Comparison of ENCODE assay signal across 20 cellular contexts in genomic region chr10:67079126-67079525, GRCh38.
DNase-seq lines count a peak whose midpoint lies in the region; TF ChIP-seq lines count a peak whose summit lies in the region.
"Had no signal": no experiment of that assay in that cellular context is flagged by ENCODE, and none has a peak within 500 bp of the region (broad histone marks: within the 10 kb centered on the region; RNA-seq: fewer than 3 reads in every experiment).

No MANE protein-coding gene starts in this region.

- 67% methylated on average over 4 of the region's 4 CpGs for WGBS in hepatocyte (ENCODE audit: low lambda C conversion rate, missing lambda C conversion rate)

- H3K79me2 ChIP-seq in hepatocyte: no peaks in the 10 kb centered on the region

- H3K27ac ChIP-seq in hepatocyte (no peak overlapping the region), ascending aorta (no peak overlapping the region)
- H3K27ac ChIP-seq: gastrocnemius medialis, Peyer's patch, sigmoid colon, upper lobe of right lung, WERI-Rb-1 had no signal

- TF ChIP-seq CTCF in hepatocyte (IDR thresholded peaks at IDR 0.05; ENCODE audit: poor library complexity) (no peak), ascending aorta (IDR thresholded peaks at IDR 0.05) (no peak)

- no peak overlapping the region for H3K4me2 ChIP-seq in hepatocyte

- H3K36me3 ChIP-seq in hepatocyte (replicated peaks; ENCODE audit: insufficient read depth, low read depth) (no peaks in the 10 kb centered on the region), ascending aorta (no peaks in the 10 kb centered on the region)
- H3K36me3 ChIP-seq: gastrocnemius medialis, Peyer's patch, sigmoid colon, upper lobe of right lung, WERI-Rb-1 had no signal

- DNase-seq in CMK (ENCODE audit: low read depth) (peak; percentile 68), HUDEP-2 (lab: John Stamatoyannopoulos, UW; ENCODE audit: unreplicated experiment in 76 of 76) (peak in 48 of 76 experiments; percentile 0 to 75 (median 30)), astrocyte of the hippocampus (ENCODE audit: low read depth, low spot score) (peak; percentile 15), hepatocyte (ENCODE audit: low spot score) (peak; percentile 25), KBM-7 (no peak), ecto neural progenitor cell (ENCODE audit: low spot score) (no peak), ascending aorta (ENCODE audit: low spot score in 2 of 2) (no peak)
- DNase-seq: activated CD4-positive, alpha-beta T cell treated with anti-CD3 and anti-CD28 coated beads, Interleukin-2, amount 50 U/mL, for 48 hours; activated naive CD4-positive, alpha-beta T cell treated with anti-CD3 and anti-CD28 coated beads for 36 hours; Caco-2; gastrocnemius medialis; NCI-H187 treated with DMSO at 0.1 percent for 48 hours; NCI-H526 treated with DMSO at 0.1 percent for 48 hours; Peyer's patch; sigmoid colon; stimulated activated naive CD8-positive, alpha-beta T cell treated with anti-CD3 and anti-CD28 coated beads, Interleukin-15, Interleukin-2, amounts not matched to agents 100 U/mL and 50 U/mL, for 24 hours; T-cell; upper lobe of right lung; WERI-Rb-1 had no signal

- in situ Hi-C loops in KBM-7 (cut with MboI; ENCODE audit: low pct_unique_long_range_greater_than_20kb, low sequenced_read_pairs): no loop called here

- intact Hi-C loops in ascending aorta (cut with DNase I): no loop called here

- H3K4me3 ChIP-seq in hepatocyte (no peak overlapping the region), ascending aorta (no peak overlapping the region)
- H3K4me3 ChIP-seq: gastrocnemius medialis, lung, Peyer's patch, sigmoid colon, upper lobe of right lung had no signal

- no peaks in the 10 kb centered on the region for H3K9me2 ChIP-seq in hepatocyte (replicated peaks; ENCODE audit: insufficient read depth)

- no peaks in the 10 kb centered on the region for H3K9me3 ChIP-seq in hepatocyte (ENCODE audit: low read depth)
- no peaks in the 10 kb centered on the region for H3K9me3 ChIP-seq in ascending aorta
- H3K9me3 ChIP-seq: Caco-2, gastrocnemius medialis, Peyer's patch, sigmoid colon, upper lobe of right lung had no signal

- no peaks in the 10 kb centered on the region for H4K20me1 ChIP-seq in hepatocyte (ENCODE audit: insufficient read depth, poor library complexity, severe bottlenecking)

- H3K27me3 ChIP-seq in hepatocyte: no peaks in the 10 kb centered on the region
- H3K27me3 ChIP-seq in ascending aorta: no peaks in the 10 kb centered on the region
- H3K27me3 ChIP-seq: gastrocnemius medialis, Peyer's patch, sigmoid colon, upper lobe of right lung had no signal

- H3K4me1 ChIP-seq in hepatocyte (ENCODE audit: insufficient read depth) (peaks cover 8% of the 10 kb centered on the region), ascending aorta (no peaks in the 10 kb centered on the region)
- H3K4me1 ChIP-seq: Peyer's patch, sigmoid colon, upper lobe of right lung had no signal

- no peak overlapping the region for H2AFZ ChIP-seq in hepatocyte

Comparison
In these comparisons a context has a peak if more than half of its experiments do, and no peak if none do; other contexts are left out.
1. DNase-seq: peak in CMK (single experiment), HUDEP-2 (48 of 76), astrocyte of the hippocampus (single experiment) and hepatocyte (single experiment); none in KBM-7 (single experiment), ecto neural progenitor cell (single experiment) and ascending aorta (0 of 2).